Comparison of ENCODE assay signal across 17 cellular contexts in genomic region chr9:83032065-83032625, GRCh38. TPM values are rescaled to one million over a fixed set of nuclear protein-coding genes. Genes with fewer than 3 reads are reported as not detected.
"Had no signal": no experiment of that assay in that cellular context is flagged by ENCODE, and none has a peak within 500 bp of the region (broad histone marks: within the 10 kb centered on the region; RNA-seq: fewer than 3 reads in every experiment).

No MANE protein-coding gene starts in this region.

- H3K9me3 Mint-ChIP-seq: activated naive CD8-positive, alpha-beta T cell treated with anti-CD3 and anti-CD28 coated beads, Interleukin-2, amount 50 U/mL, for 24 hours; activated T-helper 2 cell treated with anti-CD3 and anti-CD28 coated beads, Interferon-gamma antibody, Interleukin-2, Interleukin-4, amounts not matched to agents 10 μg/mL and 5 μg/mL and 100 μg/mL, durations not matched to agents 14 hours and 24 hours and 36 hours; endodermal cell had no signal

- DNase-seq: activated CD4-positive, CD25-positive, alpha-beta regulatory T cell treated with anti-CD3 and anti-CD28 coated beads, Interleukin-2, amount 50 U/mL, for 72 hours; activated naive CD4-positive, alpha-beta T cell treated with anti-CD3 and anti-CD28 coated beads for 36 hours; activated naive CD8-positive, alpha-beta T cell treated with anti-CD3 and anti-CD28 coated beads, Interleukin-2, amount 50 U/mL, for 24 hours; aorta; dorsolateral prefrontal cortex; endodermal cell; left ventricle myocardium superior; nucleus accumbens; stimulated activated CD4-positive, alpha-beta T cell treated with anti-CD3 and anti-CD28 coated beads, Interleukin-4, amount 100 ng/mL, for 1 hour; stimulated activated naive CD4-positive, alpha-beta T cell; substantia nigra had no signal

- H3K4me3 Mint-ChIP-seq: activated naive CD4-positive, alpha-beta T cell treated with anti-CD3 and anti-CD28 coated beads for 36 hours; activated naive CD8-positive, alpha-beta T cell treated with anti-CD3 and anti-CD28 coated beads, Interleukin-2, amount 50 U/mL, for 24 hours; endodermal cell; nephron had no signal

- H3K27me3 Mint-ChIP-seq: activated naive CD8-positive, alpha-beta T cell treated with anti-CD3 and anti-CD28 coated beads, Interleukin-2, amount 50 U/mL, for 24 hours had no signal

- H3K4me1 Mint-ChIP-seq: activated naive CD8-positive, alpha-beta T cell treated with anti-CD3 and anti-CD28 coated beads, Interleukin-2, amount 50 U/mL, for 24 hours; endodermal cell; nephron had no signal

- H3K4me1 ChIP-seq: esophagus muscularis mucosa, right atrium auricular region had no signal

- H3K27ac ChIP-seq: dorsolateral prefrontal cortex, esophagus muscularis mucosa, hepatocyte, right atrium auricular region had no signal

- H3K9me3 ChIP-seq: esophagus muscularis mucosa, right atrium auricular region had no signal

- H3K27me3 ChIP-seq: hepatocyte, right atrium auricular region had no signal

- H3K27ac Mint-ChIP-seq: activated naive CD4-positive, alpha-beta T cell treated with anti-CD3 and anti-CD28 coated beads for 36 hours; activated naive CD8-positive, alpha-beta T cell treated with anti-CD3 and anti-CD28 coated beads, Interleukin-2, amount 50 U/mL, for 24 hours; activated T-helper 2 cell treated with anti-CD3 and anti-CD28 coated beads, Interferon-gamma antibody, Interleukin-2, Interleukin-4, amounts not matched to agents 10 μg/mL and 5 μg/mL and 100 μg/mL, durations not matched to agents 14 hours and 24 hours and 36 hours; endodermal cell; nephron had no signal

- ATAC-seq: activated naive CD8-positive, alpha-beta T cell treated with anti-CD3 and anti-CD28 coated beads, Interleukin-2, amount 50 U/mL, for 24 hours; left ventricle myocardium superior had no signal

- H3K36me3 ChIP-seq: esophagus muscularis mucosa, right atrium auricular region had no signal

- H3K4me2 ChIP-seq: hepatocyte had no signal

- H2AFZ ChIP-seq: hepatocyte had no signal

- H3K4me3 ChIP-seq: dorsolateral prefrontal cortex, esophagus muscularis mucosa, hepatocyte, right atrium auricular region had no signal

RNA-seq across cellular contexts. Expression of gene RASEF, which starts 30.8 kb away (rescaled TPM):
- total RNA-seq: activated naive CD4-positive, alpha-beta T cell treated with anti-CD3 and anti-CD28 coated beads for 36 hours; activated T-helper 2 cell treated with anti-CD3 and anti-CD28 coated beads, Interferon-gamma antibody, Interleukin-2, Interleukin-4, amounts not matched to agents 10 μg/mL and 5 μg/mL and 100 μg/mL, durations not matched to agents 14 hours and 24 hours and 36 hours; left ventricle myocardium superior; T-helper 1 cell treated with Interleukin-12 subunit alpha and Interleukin-12 subunit beta and Interleukin-4 antibody, amounts not matched to agents 30 ng/mL and 1 ng/mL, for 36 hours had no signal
